9 cellular contexts compared by ENCODE assay signal in genomic region chr11:68447015-68447801, GRCh38. TPM values are rescaled to one million over a fixed set of nuclear protein-coding genes. Genes with fewer than 3 reads are reported as not detected.
A peak's percentile ranks its signal among the peaks of the same experiment; 100 is the strongest.
DNase-seq lines count a peak whose midpoint lies in the region; ATAC-seq and TF ChIP-seq lines count a peak whose summit lies in the region.
"Had no signal": no experiment of that assay in that cellular context is flagged by ENCODE, and none has a peak within 500 bp of the region (broad histone marks: within the 10 kb centered on the region; RNA-seq: fewer than 3 reads in every experiment).

No MANE protein-coding gene starts in this region.

- H3K36me3 Mint-ChIP-seq in naive thymus-derived CD4-positive, alpha-beta T cell = peaks cover 0 to 7% (median 0%) of the 10 kb centered on the region in 5 donors

- no peak overlapping the region for H3K4me3 Mint-ChIP-seq in naive thymus-derived CD4-positive, alpha-beta T cell
- H3K4me3 Mint-ChIP-seq: dendritic cell treated with granulocyte-macrophage colony-stimulating factor and Interleukin-4, amounts not matched to agents 40 ng/mL and 50 ng/mL, for 4 days had no signal

- intact Hi-C loops in OCI-LY7 (cut with micrococcal nuclease; ENCODE audit: unreplicated experiment) = loop anchor here (1.0 to 5.0 kb wide), 4 partner anchors 35 to 190 kb away; no protein-coding TSS in a partner anchor
- intact Hi-C loops in esophagus muscularis mucosa (cut with DNase I) = loop anchor here (2.0 kb wide), 2 partner anchors 62 to 188 kb away; no protein-coding TSS in a partner anchor
- intact Hi-C loops in naive thymus-derived CD4-positive, alpha-beta T cell (cut with micrococcal nuclease) = loop anchor here (1.0 to 10.0 kb wide), 7 partner anchors 13 to 240 kb away; partner anchors contain the start of gene PPP6R3 (in 1 of the 2)

- DNase-seq in EL (peak; percentile 70), OCI-LY7 (ENCODE audit: low spot score) (peak; percentile 78), activated T-cell treated with anti-CD3 and anti-CD28 coated beads for 4 hours (peak; percentile 67), esophagus muscularis mucosa (ENCODE audit: extremely low spot score) (no peak)
- peak; percentile 55 to 79 (median 69) for DNase-seq in naive thymus-derived CD4-positive, alpha-beta T cell
- peak; percentile 59 for DNase-seq in stimulated activated CD8-positive, alpha-beta memory T cell treated with anti-CD3 and anti-CD28 coated beads, Interleukin-7, amount 100 ng/mL, for 24 hours (ENCODE audit: low read depth)

- POLR2A ChIA-PET in OCI-LY7 (lab: Charles Lee) = no interaction called here
- POLR2A ChIA-PET in naive thymus-derived CD4-positive, alpha-beta T cell (lab: Charles Lee) = no interaction called here

- H3K4me3 ChIP-seq in OCI-LY7 (ENCODE audit: low read depth, low read length, poor library complexity, severe bottlenecking) (no peak overlapping the region), esophagus muscularis mucosa (no peak overlapping the region)
- no peak overlapping the region for H3K4me3 ChIP-seq in naive thymus-derived CD4-positive, alpha-beta T cell (ENCODE audit: low read length)

- H3K9me3 ChIP-seq in OCI-LY7 (ENCODE audit: low read length) (no peaks in the 10 kb centered on the region), esophagus muscularis mucosa (no peaks in the 10 kb centered on the region)
- no peaks in the 10 kb centered on the region for H3K9me3 ChIP-seq in naive thymus-derived CD4-positive, alpha-beta T cell (ENCODE audit: control insufficient read depth in 2 of 3, low read length in 3 of 3)

- ATAC-seq in HG03139 (IDR thresholded peaks at IDR 0.05; ENCODE audit: unreplicated experiment) (peak; percentile 61), HG02571 (IDR thresholded peaks at IDR 0.05; ENCODE audit: unreplicated experiment) (no peak)
- peak; percentile 97 for ATAC-seq in naive thymus-derived CD4-positive, alpha-beta T cell

- H3K9me2 ChIP-seq in OCI-LY7 (ENCODE audit: insufficient read depth, low read length) = no peaks in the 10 kb centered on the region

- H3K4me1 ChIP-seq in OCI-LY7 (ENCODE audit: insufficient read depth, low read length, poor library complexity, severe bottlenecking) (peaks cover 5% of the 10 kb centered on the region), esophagus muscularis mucosa (peaks cover 0 to 14% (median 9%) of the 10 kb centered on the region in 4 donors)
- peaks cover 0 to 3% of the 10 kb centered on the region in 2 donors for H3K4me1 ChIP-seq in naive thymus-derived CD4-positive, alpha-beta T cell (ENCODE audit: control insufficient read depth in 2 of 2, insufficient read depth in 2 of 2, low read length in 2 of 2)

- CTCF ChIA-PET in OCI-LY7 (lab: Charles Lee; ENCODE audit: unreplicated experiment) = no interaction called here
- CTCF ChIA-PET in naive thymus-derived CD4-positive, alpha-beta T cell (lab: Charles Lee) = interaction anchor here (0.6 kb wide), 1 partner anchor 222 kb away, joined by 4 read pairs; no protein-coding TSS in a partner anchor

- TF ChIP-seq POLR2A in esophagus muscularis mucosa (IDR thresholded peaks at IDR 0.05; ENCODE audit: low read depth) = no peak

- peaks cover 0 to 7% (median 4%) of the 10 kb centered on the region in 7 donors for H3K4me1 Mint-ChIP-seq in naive thymus-derived CD4-positive, alpha-beta T cell

- H3K27ac Mint-ChIP-seq in naive thymus-derived CD4-positive, alpha-beta T cell = peak overlapping the region in 2 of 9 donors; percentile 21 to 22
- H3K27ac Mint-ChIP-seq: dendritic cell treated with granulocyte-macrophage colony-stimulating factor and Interleukin-4, amounts not matched to agents 40 ng/mL and 50 ng/mL, for 4 days had no signal

- BruUV-seq in OCI-LY7 (replicated peaks; lab: Mats Ljungman, UMichigan) = no TSS peak

- no peaks in the 10 kb centered on the region for H3K79me2 ChIP-seq in OCI-LY7 (ENCODE audit: insufficient read depth, low read depth, low read length)

- TF ChIP-seq CTCF in OCI-LY7 (conservative IDR thresholded peaks at IDR 0.05; ENCODE audit: low read length) = peak; percentile 92
- TF ChIP-seq CTCF in esophagus muscularis mucosa (IDR thresholded peaks at IDR 0.05) = peak; percentile 91 to 97 (median 92)

- H3K36me3 ChIP-seq in OCI-LY7 (ENCODE audit: insufficient read depth, low read length) (no peaks in the 10 kb centered on the region), esophagus muscularis mucosa (peaks cover under 1 to 56% (median 44%) of the 10 kb centered on the region in 4 donors)
- no peaks in the 10 kb centered on the region for H3K36me3 ChIP-seq in naive thymus-derived CD4-positive, alpha-beta T cell (ENCODE audit: control insufficient read depth in 2 of 3, insufficient read depth in 3 of 3, low read length in 3 of 3)

- TF ChIP-seq EP300 in esophagus muscularis mucosa (IDR thresholded peaks at IDR 0.05) = no peak

- H4K20me1 ChIP-seq in OCI-LY7 (ENCODE audit: insufficient read depth, low read length) = no peaks in the 10 kb centered on the region

- H3K27me3 Mint-ChIP-seq in naive thymus-derived CD4-positive, alpha-beta T cell = no peaks in the 10 kb centered on the region
- H3K27me3 Mint-ChIP-seq: dendritic cell treated with granulocyte-macrophage colony-stimulating factor and Interleukin-4, amounts not matched to agents 40 ng/mL and 50 ng/mL, for 4 days had no signal

- no peak overlapping the region for H3K27ac ChIP-seq in OCI-LY7 (ENCODE audit: low read depth, low read length, poor library complexity, severe bottlenecking)
- peak overlapping the region in 3 of 4 donors; percentile 2 to 48 (median 37) for H3K27ac ChIP-seq in esophagus muscularis mucosa (replicated peaks in 1 of 4)
- no peak overlapping the region for H3K27ac ChIP-seq in naive thymus-derived CD4-positive, alpha-beta T cell (ENCODE audit: low read depth, low read length)

- WGBS in esophagus muscularis mucosa = 65% methylated on average over 12 of the region's 25 CpGs

- H2AFZ ChIP-seq in OCI-LY7 (ENCODE audit: low read length) = peak overlapping the region; percentile 70; the same call in 1 of the 2 replicates

- peaks cover 0 to 2% (median 0%) of the 10 kb centered on the region in 11 donors for H3K9me3 Mint-ChIP-seq in naive thymus-derived CD4-positive, alpha-beta T cell
- H3K9me3 Mint-ChIP-seq: dendritic cell treated with granulocyte-macrophage colony-stimulating factor and Interleukin-4, amounts not matched to agents 40 ng/mL and 50 ng/mL, for 4 days had no signal

- no peaks in the 10 kb centered on the region for H3K27me3 ChIP-seq in esophagus muscularis mucosa
- H3K27me3 ChIP-seq in naive thymus-derived CD4-positive, alpha-beta T cell (ENCODE audit: control insufficient read depth in 2 of 2, insufficient read depth in 2 of 2, low read length in 2 of 2) = no peaks in the 10 kb centered on the region

- H3K4me2 ChIP-seq in OCI-LY7 (ENCODE audit: low read length) = no peak overlapping the region

RNA-seq across cellular contexts. Expression of gene PPP6R3, which starts 13.3 kb away (rescaled TPM):
- total RNA-seq in OCI-LY7 (2014; rRNA removed; shearing (Covaris generic)) = 151 and 166 TPM in 2 replicates
- total RNA-seq in OCI-LY7 (2022) = 122 and 132 TPM in 2 replicates
- 100 to 1,000 TPM; 106 to 132 (median 116) TPM for total RNA-seq in esophagus muscularis mucosa
- total RNA-seq in naive thymus-derived CD4-positive, alpha-beta T cell = 100 to 1,000 TPM; 112 to 159 (median 138) TPM
- polyA plus RNA-seq in naive thymus-derived CD4-positive, alpha-beta T cell = 10 to 100 TPM; 43.5 to 51.8 TPM

Comparison
In these comparisons a context has a peak if more than half of its experiments do, and no peak if none do; other contexts are left out.
1. H3K27ac ChIP-seq: peak in esophagus muscularis mucosa (3 of 4); none in OCI-LY7 (single experiment) and naive thymus-derived CD4-positive, alpha-beta T cell (single experiment).